In the genomic region with DNA sequence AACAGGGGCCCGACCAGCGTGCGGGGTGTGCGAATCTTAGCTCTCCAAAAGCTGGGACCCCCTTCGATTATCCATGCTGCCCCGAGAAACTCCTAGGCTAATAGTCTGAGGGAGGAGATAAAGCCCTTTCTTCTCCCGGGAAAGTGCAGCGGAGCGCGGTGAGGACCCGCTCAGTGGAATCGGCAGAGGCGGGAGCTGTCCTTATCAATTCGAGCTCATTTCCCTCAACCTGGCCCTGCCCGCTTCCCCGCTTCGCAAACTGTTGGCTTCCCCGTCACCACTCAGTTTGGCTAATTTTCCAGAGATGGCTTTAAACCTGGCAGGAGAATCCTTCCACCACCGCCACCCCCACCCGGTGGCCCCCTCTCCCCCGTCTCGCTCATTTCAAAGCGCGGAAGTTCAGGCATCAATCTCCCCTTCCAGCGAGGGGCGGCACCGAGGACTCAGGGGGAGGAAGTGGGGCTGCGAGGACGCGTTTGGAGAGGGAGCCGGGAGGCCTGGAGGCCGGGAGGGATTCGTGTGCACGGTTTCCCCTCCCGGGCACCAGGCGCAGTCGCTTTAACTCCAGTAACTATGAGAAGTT, we compare ENCODE assay signal across 1 cellular context.
A peak's percentile ranks its signal among the peaks of the same experiment; 100 is the strongest.
TF ChIP-seq lines count a peak whose summit lies in the region.

No MANE protein-coding gene starts in this region.

TF ChIP-seq in HepG2, 621 proteins besides CTCF, POLR2A, EP300 and RAD21 (continued from another document):
- TF ChIP-seq SNAI1 (CRISPR knock-in tag; IDR thresholded peaks at IDR 0.05; ENCODE audit: borderline replicate concordance) (0 out of 2 replicates have a peak, but pooled peaks have one; percentile 44), SALL1 (CRISPR knock-in tag; IDR thresholded peaks at IDR 0.05) (0 out of 2 replicates have a peak, but pooled peaks have one; percentile 10), MED13 (CRISPR knock-in tag; IDR thresholded peaks at IDR 0.05) (no peak), BRD4 (CRISPR knock-in tag; IDR thresholded peaks at IDR 0.05) (no peak), ZNF790 (CRISPR knock-in tag; IDR thresholded peaks at IDR 0.05; ENCODE audit: borderline replicate concordance) (0 out of 2 replicates have a peak, but pooled peaks have one; percentile 63), HMGXB4 (CRISPR knock-in tag; IDR thresholded peaks at IDR 0.05; ENCODE audit: borderline replicate concordance in 1 of 2, low read depth in 1 of 2) (peak in 1 of 2 experiments; percentile 22; a peak in 1 of 4 replicates), GABPB1 (CRISPR knock-in tag; IDR thresholded peaks at IDR 0.05) (0 out of 2 replicates have a peak, but pooled peaks have one; percentile 22), POLR2G (IDR thresholded peaks at IDR 0.05; ENCODE audit: low read depth, low read length) (0 out of 2 replicates have a peak, but pooled peaks have one; percentile 44), SMAD9 (CRISPR knock-in tag; IDR thresholded peaks at IDR 0.05) (0 out of 2 replicates have a peak, but pooled peaks have one; percentile 22), MED8 (CRISPR knock-in tag; IDR thresholded peaks at IDR 0.05; ENCODE audit: insufficient replicate concordance) (no peak), ZKSCAN8 (CRISPR knock-in tag; IDR thresholded peaks at IDR 0.05; ENCODE audit: borderline replicate concordance) (no peak), ZSCAN22 (CRISPR knock-in tag; IDR thresholded peaks at IDR 0.05) (0 out of 2 replicates have a peak, but pooled peaks have one; percentile 5), AGO2 (optimal IDR thresholded peaks at IDR 0.05; ENCODE audit: low read depth, low read length) (peak; percentile 23), POLR2AphosphoS5 (IDR thresholded peaks at IDR 0.05; ENCODE audit: low read depth, low read length) (peak; percentile 51), ZNF543 (CRISPR knock-in tag; IDR thresholded peaks at IDR 0.05) (no peak), PCBP2 (optimal IDR thresholded peaks at IDR 0.05; ENCODE audit: low read depth, low read length, poor library complexity, severe bottlenecking) (peak; percentile 9), ATM (IDR thresholded peaks at IDR 0.05; ENCODE audit: borderline replicate concordance) (no peak), ZBTB7B (CRISPR knock-in tag; IDR thresholded peaks at IDR 0.05) (0 out of 2 replicates have a peak, but pooled peaks have one; percentile 12), ZNF629 (CRISPR knock-in tag; conservative IDR thresholded peaks at IDR 0.05) (no peak), NR2F2 (IDR thresholded peaks at IDR 0.05; ENCODE audit: borderline replicate concordance, low read depth) (peak; percentile 2; the same call in 1 of the 2 replicates), ZNF136 (CRISPR knock-in tag; IDR thresholded peaks at IDR 0.05; ENCODE audit: low read depth) (no peak), SRY (CRISPR knock-in tag; IDR thresholded peaks at IDR 0.05) (0 out of 2 replicates have a peak, but pooled peaks have one; percentile 49)
- TF ChIP-seq, protein P1, sequence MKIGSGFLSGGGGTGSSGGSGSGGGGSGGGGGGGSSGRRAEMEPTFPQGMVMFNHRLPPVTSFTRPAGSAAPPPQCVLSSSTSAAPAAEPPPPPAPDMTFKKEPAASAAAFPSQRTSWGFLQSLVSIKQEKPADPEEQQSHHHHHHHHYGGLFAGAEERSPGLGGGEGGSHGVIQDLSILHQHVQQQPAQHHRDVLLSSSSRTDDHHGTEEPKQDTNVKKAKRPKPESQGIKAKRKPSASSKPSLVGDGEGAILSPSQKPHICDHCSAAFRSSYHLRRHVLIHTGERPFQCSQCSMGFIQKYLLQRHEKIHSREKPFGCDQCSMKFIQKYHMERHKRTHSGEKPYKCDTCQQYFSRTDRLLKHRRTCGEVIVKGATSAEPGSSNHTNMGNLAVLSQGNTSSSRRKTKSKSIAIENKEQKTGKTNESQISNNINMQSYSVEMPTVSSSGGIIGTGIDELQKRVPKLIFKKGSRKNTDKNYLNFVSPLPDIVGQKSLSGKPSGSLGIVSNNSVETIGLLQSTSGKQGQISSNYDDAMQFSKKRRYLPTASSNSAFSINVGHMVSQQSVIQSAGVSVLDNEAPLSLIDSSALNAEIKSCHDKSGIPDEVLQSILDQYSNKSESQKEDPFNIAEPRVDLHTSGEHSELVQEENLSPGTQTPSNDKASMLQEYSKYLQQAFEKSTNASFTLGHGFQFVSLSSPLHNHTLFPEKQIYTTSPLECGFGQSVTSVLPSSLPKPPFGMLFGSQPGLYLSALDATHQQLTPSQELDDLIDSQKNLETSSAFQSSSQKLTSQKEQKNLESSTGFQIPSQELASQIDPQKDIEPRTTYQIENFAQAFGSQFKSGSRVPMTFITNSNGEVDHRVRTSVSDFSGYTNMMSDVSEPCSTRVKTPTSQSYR (CRISPR knock-in tag; IDR thresholded peaks at IDR 0.05; ENCODE audit: borderline replicate concordance): peak; percentile 48; the same call in 1 of the 2 replicates
- TF ChIP-seq, protein P2, sequence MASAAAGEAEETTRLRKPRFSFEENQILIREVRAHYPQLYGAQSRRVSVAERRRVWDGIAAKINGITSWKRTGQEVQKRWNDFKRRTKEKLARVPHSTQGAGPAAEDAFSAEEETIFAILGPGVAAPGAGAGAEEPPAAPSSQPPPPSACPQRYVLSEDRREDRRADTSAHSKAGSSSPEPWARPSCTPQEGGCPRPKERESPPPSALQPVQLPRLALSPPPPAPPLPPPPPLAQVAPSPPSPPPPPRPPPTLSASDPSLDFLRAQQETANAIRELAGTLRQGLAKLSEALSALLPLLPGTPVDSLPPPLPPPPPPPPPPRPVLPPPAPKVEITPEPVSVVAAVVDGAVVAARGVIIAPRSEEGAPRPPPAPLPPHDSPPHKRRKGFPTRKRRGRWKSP (CRISPR knock-in tag; IDR thresholded peaks at IDR 0.05): peak; percentile 31; the same call in 1 of the 2 replicates
- TF ChIP-seq, protein P3, sequence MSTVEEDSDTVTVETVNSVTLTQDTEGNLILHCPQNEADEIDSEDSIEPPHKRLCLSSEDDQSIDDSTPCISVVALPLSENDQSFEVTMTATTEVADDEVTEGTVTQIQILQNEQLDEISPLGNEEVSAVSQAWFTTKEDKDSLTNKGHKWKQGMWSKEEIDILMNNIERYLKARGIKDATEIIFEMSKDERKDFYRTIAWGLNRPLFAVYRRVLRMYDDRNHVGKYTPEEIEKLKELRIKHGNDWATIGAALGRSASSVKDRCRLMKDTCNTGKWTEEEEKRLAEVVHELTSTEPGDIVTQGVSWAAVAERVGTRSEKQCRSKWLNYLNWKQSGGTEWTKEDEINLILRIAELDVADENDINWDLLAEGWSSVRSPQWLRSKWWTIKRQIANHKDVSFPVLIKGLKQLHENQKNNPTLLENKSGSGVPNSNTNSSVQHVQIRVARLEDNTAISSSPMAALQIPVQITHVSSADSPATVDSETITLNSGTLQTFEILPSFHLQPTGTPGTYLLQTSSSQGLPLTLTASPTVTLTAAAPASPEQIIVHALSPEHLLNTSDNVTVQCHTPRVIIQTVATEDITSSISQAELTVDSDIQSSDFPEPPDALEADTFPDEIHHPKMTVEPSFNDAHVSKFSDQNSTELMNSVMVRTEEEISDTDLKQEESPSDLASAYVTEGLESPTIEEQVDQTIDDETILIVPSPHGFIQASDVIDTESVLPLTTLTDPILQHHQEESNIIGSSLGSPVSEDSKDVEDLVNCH (CRISPR knock-in tag; IDR thresholded peaks at IDR 0.05): no peak
- TF ChIP-seq, protein P4, sequence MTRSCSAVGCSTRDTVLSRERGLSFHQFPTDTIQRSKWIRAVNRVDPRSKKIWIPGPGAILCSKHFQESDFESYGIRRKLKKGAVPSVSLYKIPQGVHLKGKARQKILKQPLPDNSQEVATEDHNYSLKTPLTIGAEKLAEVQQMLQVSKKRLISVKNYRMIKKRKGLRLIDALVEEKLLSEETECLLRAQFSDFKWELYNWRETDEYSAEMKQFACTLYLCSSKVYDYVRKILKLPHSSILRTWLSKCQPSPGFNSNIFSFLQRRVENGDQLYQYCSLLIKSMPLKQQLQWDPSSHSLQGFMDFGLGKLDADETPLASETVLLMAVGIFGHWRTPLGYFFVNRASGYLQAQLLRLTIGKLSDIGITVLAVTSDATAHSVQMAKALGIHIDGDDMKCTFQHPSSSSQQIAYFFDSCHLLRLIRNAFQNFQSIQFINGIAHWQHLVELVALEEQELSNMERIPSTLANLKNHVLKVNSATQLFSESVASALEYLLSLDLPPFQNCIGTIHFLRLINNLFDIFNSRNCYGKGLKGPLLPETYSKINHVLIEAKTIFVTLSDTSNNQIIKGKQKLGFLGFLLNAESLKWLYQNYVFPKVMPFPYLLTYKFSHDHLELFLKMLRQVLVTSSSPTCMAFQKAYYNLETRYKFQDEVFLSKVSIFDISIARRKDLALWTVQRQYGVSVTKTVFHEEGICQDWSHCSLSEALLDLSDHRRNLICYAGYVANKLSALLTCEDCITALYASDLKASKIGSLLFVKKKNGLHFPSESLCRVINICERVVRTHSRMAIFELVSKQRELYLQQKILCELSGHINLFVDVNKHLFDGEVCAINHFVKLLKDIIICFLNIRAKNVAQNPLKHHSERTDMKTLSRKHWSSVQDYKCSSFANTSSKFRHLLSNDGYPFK (CRISPR knock-in tag; IDR thresholded peaks at IDR 0.05; ENCODE audit: borderline replicate concordance): peak; percentile 8; the same call in 1 of the 2 replicates
